9 cellular contexts compared by ENCODE assay signal in the genomic region with DNA sequence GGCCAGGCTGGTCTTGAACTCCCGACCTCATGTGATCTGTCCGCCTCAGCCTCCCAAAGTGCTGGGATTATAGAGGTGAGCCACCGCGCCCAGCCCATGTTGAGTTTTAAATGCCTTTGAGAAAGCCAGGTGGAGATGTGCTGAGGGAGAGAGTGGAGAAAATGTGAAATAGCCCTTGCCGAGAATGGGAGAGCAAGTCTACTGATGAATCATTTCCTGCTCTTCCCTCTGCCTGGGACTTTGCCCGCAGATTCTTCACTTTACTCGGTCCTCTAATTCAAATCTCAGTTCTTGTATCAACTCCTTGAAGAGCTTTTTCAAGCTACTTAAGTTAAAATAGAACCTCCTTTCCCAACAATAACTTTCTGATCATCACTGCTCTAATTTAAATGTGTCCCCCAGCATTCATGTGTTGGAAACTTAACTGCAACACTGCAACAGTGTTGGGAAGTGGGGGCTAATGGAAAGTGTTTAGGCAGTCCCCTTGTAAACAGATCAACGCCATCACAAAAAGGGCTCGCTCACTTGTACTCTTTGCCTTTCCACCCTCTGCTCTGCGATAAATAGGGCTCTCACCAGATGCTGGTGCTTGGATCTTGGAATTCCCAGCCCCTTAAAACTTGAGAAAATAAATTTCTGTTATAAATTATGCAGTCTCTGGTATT. TPM values are rescaled to one million over a fixed set of nuclear protein-coding genes. Genes with fewer than 3 reads are reported as not detected.
DNase-seq lines count a peak whose midpoint lies in the region; ATAC-seq and TF ChIP-seq lines count a peak whose summit lies in the region.
"Had no signal": no experiment of that assay in that cellular context is flagged by ENCODE, and none has a peak within 500 bp of the region (broad histone marks: within the 10 kb centered on the region; RNA-seq: fewer than 3 reads in every experiment).

No MANE protein-coding gene starts in this region.

- peak overlapping the region; percentile 84 for H3K4me3 Mint-ChIP-seq in HFFc6

- H3K36me3 ChIP-seq in left ventricle myocardium inferior = no peaks in the 10 kb centered on the region
- no peaks in the 10 kb centered on the region for H3K36me3 ChIP-seq in tibial artery
- no peaks in the 10 kb centered on the region for H3K36me3 ChIP-seq in BE2C

- intact Hi-C loops in left ventricle myocardium inferior (cut with micrococcal nuclease) = no loop called here
- intact Hi-C loops in tibial artery (cut with DNase I; ENCODE audit: low total_unique reads) = no loop called here

- no peak for TF ChIP-seq CTCF in HFFc6 (IDR thresholded peaks at IDR 0.05)
- TF ChIP-seq CTCF in left ventricle myocardium inferior (IDR thresholded peaks at IDR 0.05; ENCODE audit: borderline replicate concordance) = no peak
- TF ChIP-seq CTCF in tibial artery (IDR thresholded peaks at IDR 0.05) = no peak
- TF ChIP-seq CTCF in BE2C (IDR thresholded peaks at IDR 0.05; ENCODE audit: low read depth, low read length) = no peak

- H3K9me3 ChIP-seq in left ventricle myocardium inferior (replicated peaks) (peaks cover 5% of the 10 kb centered on the region), tibial artery (no peaks in the 10 kb centered on the region), BE2C (no peaks in the 10 kb centered on the region)

- H3K4me1 ChIP-seq in left ventricle myocardium inferior (peaks cover 84% of the 10 kb centered on the region), tibial artery (peaks cover 0 to 93% (median 59%) of the 10 kb centered on the region in 4 donors), BE2C (no peaks in the 10 kb centered on the region; the same call in 1 of the 2 replicates)

- H3K36me3 Mint-ChIP-seq in HFFc6 (ENCODE audit: low read depth) = peaks cover 10% of the 10 kb centered on the region

- peaks cover 76% of the 10 kb centered on the region for H3K4me1 Mint-ChIP-seq in HFFc6 (ENCODE audit: low read depth)

- H3K9me3 Mint-ChIP-seq in HFFc6 = no peaks in the 10 kb centered on the region

- H3K27ac ChIP-seq in left ventricle myocardium inferior (replicated peaks) (peak overlapping the region; percentile 78), tibial artery (peak overlapping the region; percentile 85 to 90)

- peaks cover 3% of the 10 kb centered on the region for H3K27me3 Mint-ChIP-seq in HFFc6 (ENCODE audit: insufficient read depth)

- H3K27me3 ChIP-seq in left ventricle myocardium inferior (ENCODE audit: low read depth) = no peaks in the 10 kb centered on the region
- H3K27me3 ChIP-seq in tibial artery = no peaks in the 10 kb centered on the region
- H3K27me3 ChIP-seq in BE2C = no peaks in the 10 kb centered on the region

- no peak for ATAC-seq in GM21381 (IDR thresholded peaks at IDR 0.05; ENCODE audit: unreplicated experiment)
- ATAC-seq: activated CD4-positive, CD25-positive, alpha-beta regulatory T cell treated with anti-CD3 and anti-CD28 coated beads, Interleukin-2, amount 50 U/mL, for 24 hours had no signal

- H3K4me3 ChIP-seq in left ventricle myocardium inferior (no peak overlapping the region), tibial artery (no peak overlapping the region), BE2C (ENCODE audit: low read depth, low read length) (no peak overlapping the region)

- peak overlapping the region; percentile 93 for H3K27ac Mint-ChIP-seq in HFFc6

- peak; percentile 73 for DNase-seq in HFFc6
- peak; percentile 85 for DNase-seq in amniotic epithelial cell (ENCODE audit: low read depth)
- DNase-seq in left ventricle myocardium inferior = no peak
- DNase-seq in tibial artery = peak; percentile 60 to 76
- no peak for DNase-seq in BE2C
- DNase-seq in OCI-M2 (lab: John Stamatoyannopoulos, UW; ENCODE audit: unreplicated experiment) = no peak
- DNase-seq: MV-4-11 had no signal

RNA-seq across cellular contexts. Expression of a gene that starts 27.8 kb away (rescaled TPM):
- 10 to 100 TPM; 39.8 to 54.2 (median 44.8) TPM for total RNA-seq in HFFc6 (2021; fragmentation: NEBNext Ultra II Directional; extraction: Animal tissue kit (Norgen Biotek cat#: 25700))
- total RNA-seq in left ventricle myocardium inferior = 55.8 TPM
- 20.4 TPM for polyA plus RNA-seq in BE2C (2012; ENCODE audit: insufficient read depth, insufficient read length, low read depth)

Comparison
In these comparisons a context has a peak if more than half of its experiments do, and no peak if none do; other contexts are left out.
1. DNase-seq: peak in HFFc6 (single experiment), amniotic epithelial cell (single experiment) and tibial artery (2 of 2); none in left ventricle myocardium inferior (single experiment), BE2C (single experiment) and OCI-M2 (single experiment).